ENCODE assay signal across 33 cellular contexts in the genomic region with DNA sequence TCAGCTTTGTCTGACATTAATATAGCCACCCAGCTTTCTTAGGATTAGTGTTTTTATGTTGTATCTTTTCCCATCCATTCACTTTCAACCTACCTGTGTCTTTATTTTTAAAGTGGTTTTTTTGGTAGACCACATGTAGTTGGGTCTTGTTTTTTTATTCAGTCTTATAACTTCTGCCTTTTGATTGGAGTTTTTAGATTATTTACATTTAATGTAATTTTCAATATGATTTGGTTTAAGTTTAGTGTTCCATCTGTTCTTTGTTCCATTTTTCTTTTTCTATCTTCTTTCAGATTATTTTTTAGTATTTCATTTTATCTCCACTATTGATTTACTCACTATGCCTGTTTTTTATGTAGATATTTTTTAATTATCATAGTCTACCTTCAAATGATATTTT. TPM values are rescaled to one million over a fixed set of nuclear protein-coding genes. Genes with fewer than 3 reads are reported as not detected.
"Had no signal": no experiment of that assay in that cellular context is flagged by ENCODE, and none has a peak within 500 bp of the region (broad histone marks: within the 10 kb centered on the region; RNA-seq: fewer than 3 reads in every experiment).

No MANE protein-coding gene starts in this region.

- ATAC-seq: activated CD4-positive, alpha-beta T cell treated with anti-CD3 and anti-CD28 coated beads for 36 hours; activated CD4-positive, CD25-positive, alpha-beta regulatory T cell treated with anti-CD3 and anti-CD28 coated beads, Interleukin-2, amount 50 U/mL, for 24 hours; activated CD8-positive, alpha-beta memory T cell treated with anti-CD3 and anti-CD28 coated beads, Interleukin-2, amount 10 ng/mL, durations not matched to agents 7 days and 5 days; activated CD8-positive, alpha-beta T cell treated with anti-CD3 and anti-CD28 coated beads, Interleukin-2, amount 10 ng/mL, durations not matched to agents 7 days and 5 days; activated naive CD8-positive, alpha-beta T cell treated with anti-CD3 and anti-CD28 coated beads, Interleukin-2, amount 50 U/mL, for 24 hours; body of pancreas; WTC11 had no signal

- DNase-seq: activated CD4-positive, alpha-beta memory T cell treated with anti-CD3 and anti-CD28 coated beads, Interleukin-2, amount 10 ng/mL, durations not matched to agents 7 days and 5 days; activated CD4-positive, alpha-beta T cell treated with anti-CD3 and anti-CD28 coated beads for 1 hour; activated CD4-positive, alpha-beta T cell treated with anti-CD3 and anti-CD28 coated beads for 36 hours; activated CD4-positive, alpha-beta T cell treated with anti-CD3 and anti-CD28 coated beads for 48 hours; activated CD4-positive, alpha-beta T cell treated with anti-CD3 and anti-CD28 coated beads, Interleukin-2, amount 10 ng/mL, durations not matched to agents 7 days and 5 days; activated CD4-positive, alpha-beta T cell treated with anti-CD3 and anti-CD28 coated beads, Interleukin-2, amount 50 U/mL, for 48 hours; activated CD4-positive, CD25-positive, alpha-beta regulatory T cell; activated CD8-positive, alpha-beta memory T cell treated with anti-CD3 and anti-CD28 coated beads for 24 hours; activated CD8-positive, alpha-beta memory T cell treated with anti-CD3 and anti-CD28 coated beads, Interleukin-2, amount 10 ng/mL, durations not matched to agents 7 days and 5 days; activated CD8-positive, alpha-beta memory T cell treated with anti-CD3 and anti-CD28 coated beads, Interleukin-2, amount 50 U/mL, for 48 hours; activated CD8-positive, alpha-beta T cell treated with anti-CD3 and anti-CD28 coated beads, Interleukin-2, amount 10 ng/mL, durations not matched to agents 7 days and 5 days; activated effector memory CD4-positive, alpha-beta T cell treated with Interleukin-2 at 50 U/mL for 16 hours; activated gamma-delta T cell; activated naive CD4-positive, alpha-beta T cell treated with anti-CD3 and anti-CD28 coated beads, Interleukin-2, amount 10 ng/mL, durations not matched to agents 7 days and 5 days; activated naive CD4-positive, alpha-beta T cell treated with Interleukin-2 at 50 U/mL for 16 hours; activated naive CD8-positive, alpha-beta T cell treated with anti-CD3 and anti-CD28 coated beads, Interleukin-2, amount 10 ng/mL, durations not matched to agents 7 days and 5 days; activated naive CD8-positive, alpha-beta T cell treated with anti-CD3 and anti-CD28 coated beads, Interleukin-2, amount 50 U/mL, for 24 hours; activated T-cell treated with anti-CD3 and anti-CD28 coated beads, Interleukin-2, amount 50 U/mL, for 24 hours; activated T-cell treated with anti-CD3 and anti-CD28 coated beads, Interleukin-2, amount 50 U/mL, for 48 hours; amygdala; aorta; body of pancreas; brain microvascular endothelial cell; central memory CD4-positive, alpha-beta T cell; T-helper 1 cell; T-helper 2 cell; T-helper 9 cell; WERI-Rb-1 had no signal

- FAIRE-seq: astrocyte had no signal

- H3K27me3 ChIP-seq: body of pancreas, brain microvascular endothelial cell, breast epithelium had no signal

- H3K36me3 ChIP-seq: brain microvascular endothelial cell, breast epithelium, WERI-Rb-1 had no signal

- H3K9me3 ChIP-seq: body of pancreas, breast epithelium had no signal

- H3K4me3 ChIP-seq: body of pancreas, breast epithelium had no signal

- H3K4me1 ChIP-seq: body of pancreas, breast epithelium had no signal

- H3K27ac ChIP-seq: body of pancreas, brain microvascular endothelial cell, breast epithelium, WERI-Rb-1 had no signal

RNA-seq across cellular contexts. Expression of gene MSTN, which starts 13.1 kb away (rescaled TPM):
- total RNA-seq: activated CD4-positive, alpha-beta memory T cell treated with anti-CD3 and anti-CD28 coated beads, Interleukin-2, amount 10 ng/mL, durations not matched to agents 7 days and 5 days; activated CD4-positive, alpha-beta T cell treated with anti-CD3 and anti-CD28 coated beads for 36 hours; activated CD4-positive, alpha-beta T cell treated with anti-CD3 and anti-CD28 coated beads, Interleukin-2, amount 10 ng/mL, durations not matched to agents 7 days and 5 days; activated CD8-positive, alpha-beta memory T cell treated with anti-CD3 and anti-CD28 coated beads, Interleukin-2, amount 10 ng/mL, durations not matched to agents 7 days and 5 days; activated CD8-positive, alpha-beta T cell treated with anti-CD3 and anti-CD28 coated beads, Interleukin-2, amount 10 ng/mL, durations not matched to agents 7 days and 5 days; activated naive CD8-positive, alpha-beta T cell treated with anti-CD3 and anti-CD28 coated beads, Interleukin-2, amount 10 ng/mL, durations not matched to agents 7 days and 5 days; activated T-helper 2 cell treated with anti-CD3 and anti-CD28 coated beads, Interferon-gamma antibody, Interleukin-2, Interleukin-4, amounts not matched to agents 10 μg/mL and 5 μg/mL and 100 μg/mL, durations not matched to agents 14 hours and 24 hours and 36 hours; astrocyte; body of pancreas; WTC11 had no signal
